Comparison of ENCODE assay signal across 1 cellular context in the genomic region with DNA sequence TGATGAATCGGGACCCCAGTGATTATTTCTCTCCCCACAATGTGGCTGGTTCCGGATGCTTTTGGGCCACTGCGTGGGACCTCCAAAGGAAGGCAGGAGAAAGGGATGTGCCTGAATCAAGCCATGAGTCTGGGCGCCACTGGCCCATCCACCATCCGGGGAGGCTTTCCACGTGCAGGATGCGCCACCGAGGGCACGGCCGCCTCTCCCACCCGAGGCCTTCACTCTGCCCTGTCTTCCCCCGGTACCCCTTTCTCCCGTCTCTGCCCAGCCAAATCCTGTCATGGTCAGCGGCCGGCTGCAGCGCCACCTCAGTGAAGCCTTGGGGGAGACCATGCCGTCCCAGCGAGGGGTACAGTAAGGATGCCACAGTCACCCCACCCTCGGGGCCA.
TF ChIP-seq lines count a peak whose summit lies in the region.

No MANE protein-coding gene starts in this region.

TF ChIP-seq in K562, 482 proteins besides CTCF, POLR2A, EP300 and RAD21:
- TF ChIP-seq, protein P1, sequence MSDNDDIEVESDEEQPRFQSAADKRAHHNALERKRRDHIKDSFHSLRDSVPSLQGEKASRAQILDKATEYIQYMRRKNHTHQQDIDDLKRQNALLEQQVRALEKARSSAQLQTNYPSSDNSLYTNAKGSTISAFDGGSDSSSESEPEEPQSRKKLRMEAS (CRISPR knock-in tag; IDR thresholded peaks at IDR 0.05), result no peak
- TF ChIP-seq L3MBTL2 (IDR thresholded peaks at IDR 0.05) (no peak), ZC3H4 (CRISPR knock-in tag; IDR thresholded peaks at IDR 0.05; ENCODE audit: borderline replicate concordance) (no peak)
